ENCODE assay signal across 11 cellular contexts in genomic region chr14:96205059-96205993, GRCh38. TPM values are rescaled to one million over a fixed set of nuclear protein-coding genes. Genes with fewer than 3 reads are reported as not detected.
DNase-seq lines count a peak whose midpoint lies in the region; ATAC-seq and TF ChIP-seq lines count a peak whose summit lies in the region.
"Had no signal": no experiment of that assay in that cellular context is flagged by ENCODE, and none has a peak within 500 bp of the region (broad histone marks: within the 10 kb centered on the region; RNA-seq: fewer than 3 reads in every experiment).

No MANE protein-coding gene starts in this region.

- no peak overlapping the region for H3K27ac Mint-ChIP-seq in activated T-helper 2 cell treated with anti-CD3 and anti-CD28 coated beads, Interferon-gamma antibody, Interleukin-2, Interleukin-4, amounts not matched to agents 10 μg/mL and 5 μg/mL and 100 μg/mL, durations not matched to agents 14 hours and 24 hours and 36 hours

- H3K79me2 ChIP-seq in GM23248 (ENCODE audit: insufficient read depth), result peaks cover 69% of the 10 kb centered on the region

- intact Hi-C loops in left ventricle myocardium superior (cut with micrococcal nuclease) (no loop called here), gastrocnemius medialis (cut with DNase I; ENCODE audit: low total_unique reads) (no loop called here)
- intact Hi-C loops in activated T-helper 2 cell treated with anti-CD3 and anti-CD28 coated beads, Interferon-gamma antibody, Interleukin-2, Interleukin-4, amounts not matched to agents 10 μg/mL and 5 μg/mL and 100 μg/mL, durations not matched to agents 14 hours and 24 hours and 36 hours (cut with micrococcal nuclease), result no loop called here

- no peaks in the 10 kb centered on the region for H3K9me2 ChIP-seq in GM23248 (ENCODE audit: insufficient read depth)

- H3K9ac ChIP-seq in GM23248, result peak overlapping the region; percentile 89

- H3K9me3 Mint-ChIP-seq in activated T-helper 2 cell treated with anti-CD3 and anti-CD28 coated beads, Interferon-gamma antibody, Interleukin-2, Interleukin-4, amounts not matched to agents 10 μg/mL and 5 μg/mL and 100 μg/mL, durations not matched to agents 14 hours and 24 hours and 36 hours, result no peaks in the 10 kb centered on the region

- peak overlapping the region; percentile 75 for H3K4me2 ChIP-seq in GM23248 (ENCODE audit: unreplicated experiment)

- H3K27ac ChIP-seq in GM23248, result peak overlapping the region; percentile 32
- peak overlapping the region in 2 of 4 donors; percentile 1 to 29 for H3K27ac ChIP-seq in gastrocnemius medialis

- H3K27me3 ChIP-seq in GM23248 (replicated peaks; ENCODE audit: insufficient read depth), result no peaks in the 10 kb centered on the region
- H3K27me3 ChIP-seq in gastrocnemius medialis, result peaks cover 0 to 8% (median 5%) of the 10 kb centered on the region in 3 donors

- no peaks in the 10 kb centered on the region for H3K36me3 ChIP-seq in GM23248 (ENCODE audit: low read depth)
- H3K36me3 ChIP-seq in gastrocnemius medialis, result no peaks in the 10 kb centered on the region

- in situ Hi-C loops in GM23248 (cut with MboI) (no loop called here), gastrocnemius medialis (cut with MboI; ENCODE audit: low sequenced_read_pairs in 4 of 4) (no loop called here)

- no peak for TF ChIP-seq POLR2A in gastrocnemius medialis (IDR thresholded peaks at IDR 0.05)

- peak; percentile 43 for ATAC-seq in SK-N-SH treated with all-trans-retinoic acid at 6 μM for 48 hours
- peak; percentile 13 for ATAC-seq in left ventricle myocardium superior
- ATAC-seq in gastrocnemius medialis, result no peak
- ATAC-seq in HG02642 (IDR thresholded peaks at IDR 0.05; ENCODE audit: poor library complexity, unreplicated experiment), result no peak

- TF ChIP-seq CTCF in gastrocnemius medialis (IDR thresholded peaks at IDR 0.05 in 4 of 5, conservative IDR thresholded peaks at IDR 0.05 in 1 of 5), result no peak

- H4K20me1 ChIP-seq in GM23248 (ENCODE audit: insufficient read depth), result no peaks in the 10 kb centered on the region

- no peaks in the 10 kb centered on the region for H3F3A ChIP-seq in GM23248 (ENCODE audit: insufficient read depth)

- H3K9me3 ChIP-seq in GM23248 (ENCODE audit: low read depth) (no peaks in the 10 kb centered on the region), gastrocnemius medialis (no peaks in the 10 kb centered on the region)

- no peaks in the 10 kb centered on the region for H3K36me3 Mint-ChIP-seq in activated T-helper 2 cell treated with anti-CD3 and anti-CD28 coated beads, Interferon-gamma antibody, Interleukin-2, Interleukin-4, amounts not matched to agents 10 μg/mL and 5 μg/mL and 100 μg/mL, durations not matched to agents 14 hours and 24 hours and 36 hours (ENCODE audit: low read depth)

- peak overlapping the region; percentile 86 for H3K4me3 ChIP-seq in GM23248
- H3K4me3 ChIP-seq in gastrocnemius medialis, result peak overlapping the region; percentile 31 to 50 (median 38)

- H2AFZ ChIP-seq in GM23248, result peak overlapping the region; percentile 72

- 30 to 32% methylated on average over 20 to 21 of the region's 21 CpGs for WGBS in GM23248 (ENCODE audit: low coverage in 1 of 2, low lambda C conversion rate in 2 of 2, missing lambda C conversion rate in 2 of 2), 2 experiments

- peaks cover 18% of the 10 kb centered on the region for H3K27me3 Mint-ChIP-seq in activated T-helper 2 cell treated with anti-CD3 and anti-CD28 coated beads, Interferon-gamma antibody, Interleukin-2, Interleukin-4, amounts not matched to agents 10 μg/mL and 5 μg/mL and 100 μg/mL, durations not matched to agents 14 hours and 24 hours and 36 hours (ENCODE audit: low read depth)

- H3K4me1 Mint-ChIP-seq in activated T-helper 2 cell treated with anti-CD3 and anti-CD28 coated beads, Interferon-gamma antibody, Interleukin-2, Interleukin-4, amounts not matched to agents 10 μg/mL and 5 μg/mL and 100 μg/mL, durations not matched to agents 14 hours and 24 hours and 36 hours (ENCODE audit: low read depth), result peaks cover 4% of the 10 kb centered on the region

- H3K4me1 ChIP-seq in GM23248 (ENCODE audit: insufficient read depth) (peaks cover 27% of the 10 kb centered on the region; the same call in 1 of the 2 replicates), gastrocnemius medialis (peaks cover 7 to 10% of the 10 kb centered on the region in 2 donors)

- DNase-seq in GM23248, result peak; percentile 32
- DNase-seq in left ventricle myocardium superior, result no peak
- no peak for DNase-seq in gastrocnemius medialis
- DNase-seq in NCI-H146 (lab: John Stamatoyannopoulos, UW), result no peak
- DNase-seq in activated T-helper 2 cell treated with anti-CD3 and anti-CD28 coated beads, Interferon-gamma antibody, Interleukin-2, Interleukin-4, amounts not matched to agents 10 μg/mL and 5 μg/mL and 100 μg/mL, durations not matched to agents 14 hours and 24 hours and 36 hours (ENCODE audit: low spot score), result no peak
- DNase-seq in SW 1271 (lab: John Stamatoyannopoulos, UW), result no peak

- no peak overlapping the region for H3K4me3 Mint-ChIP-seq in activated T-helper 2 cell treated with anti-CD3 and anti-CD28 coated beads, Interferon-gamma antibody, Interleukin-2, Interleukin-4, amounts not matched to agents 10 μg/mL and 5 μg/mL and 100 μg/mL, durations not matched to agents 14 hours and 24 hours and 36 hours (ENCODE audit: low read depth)

TF ChIP-seq in SK-N-SH treated with all-trans-retinoic acid at 6 μM for 48 hours, 23 proteins besides CTCF, POLR2A, EP300 and RAD21 (continues in another document):
- TF ChIP-seq ZNF565 (CRISPR knock-in tag; conservative IDR thresholded peaks at IDR 0.05; ENCODE audit: low read depth) (no peak), ESRRG (CRISPR knock-in tag; IDR thresholded peaks at IDR 0.05) (no peak), CREB5 (CRISPR knock-in tag; IDR thresholded peaks at IDR 0.05; ENCODE audit: low read depth) (no peak), ZFP3 (CRISPR knock-in tag; IDR thresholded peaks at IDR 0.05) (no peak), CSDC2 (CRISPR knock-in tag; IDR thresholded peaks at IDR 0.05) (no peak), ZC3H10 (CRISPR knock-in tag; IDR thresholded peaks at IDR 0.05) (no peak), TCF4 (CRISPR knock-in tag; IDR thresholded peaks at IDR 0.05; ENCODE audit: borderline replicate concordance) (no peak), ZNF8 (CRISPR knock-in tag; IDR thresholded peaks at IDR 0.05) (no peak), ARNTL (CRISPR knock-in tag; IDR thresholded peaks at IDR 0.05; ENCODE audit: borderline replicate concordance, low read depth) (no peak), PPARA (CRISPR knock-in tag; IDR thresholded peaks at IDR 0.05; ENCODE audit: borderline replicate concordance) (no peak), GLIS3 (CRISPR knock-in tag; IDR thresholded peaks at IDR 0.05) (no peak), OSR1 (CRISPR knock-in tag; IDR thresholded peaks at IDR 0.05) (no peak), TOX (CRISPR knock-in tag; IDR thresholded peaks at IDR 0.05; ENCODE audit: borderline replicate concordance) (no peak)
- TF ChIP-seq, protein P1, sequence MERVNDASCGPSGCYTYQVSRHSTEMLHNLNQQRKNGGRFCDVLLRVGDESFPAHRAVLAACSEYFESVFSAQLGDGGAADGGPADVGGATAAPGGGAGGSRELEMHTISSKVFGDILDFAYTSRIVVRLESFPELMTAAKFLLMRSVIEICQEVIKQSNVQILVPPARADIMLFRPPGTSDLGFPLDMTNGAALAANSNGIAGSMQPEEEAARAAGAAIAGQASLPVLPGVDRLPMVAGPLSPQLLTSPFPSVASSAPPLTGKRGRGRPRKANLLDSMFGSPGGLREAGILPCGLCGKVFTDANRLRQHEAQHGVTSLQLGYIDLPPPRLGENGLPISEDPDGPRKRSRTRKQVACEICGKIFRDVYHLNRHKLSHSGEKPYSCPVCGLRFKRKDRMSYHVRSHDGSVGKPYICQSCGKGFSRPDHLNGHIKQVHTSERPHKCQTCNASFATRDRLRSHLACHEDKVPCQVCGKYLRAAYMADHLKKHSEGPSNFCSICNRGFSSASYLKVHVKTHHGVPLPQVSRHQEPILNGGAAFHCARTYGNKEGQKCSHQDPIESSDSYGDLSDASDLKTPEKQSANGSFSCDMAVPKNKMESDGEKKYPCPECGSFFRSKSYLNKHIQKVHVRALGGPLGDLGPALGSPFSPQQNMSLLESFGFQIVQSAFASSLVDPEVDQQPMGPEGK (CRISPR knock-in tag; IDR thresholded peaks at IDR 0.05; ENCODE audit: borderline replicate concordance), result no peak

RNA-seq across cellular contexts. Expression of gene BDKRB2, which starts 0.7 kb away (rescaled TPM):
- total RNA-seq in GM23248 (2014; rRNA removed; shearing (Covaris generic)), result 14.4 and 15.8 TPM in 2 replicates
- 12.4 and 13.3 TPM in 2 replicates for polyA plus RNA-seq in GM23248 (2016; fragmentation: Nextera tagmentation; extraction: Ambion mirVana)
- total RNA-seq in left ventricle myocardium superior (0.57 TPM), gastrocnemius medialis (1 to 10 TPM in 2 of 4 donors, under 1 TPM in 2; 0.10 to 1.3 (median 0.89) TPM)
- not detected in 2 replicates for total RNA-seq in activated T-helper 2 cell treated with anti-CD3 and anti-CD28 coated beads, Interferon-gamma antibody, Interleukin-2, Interleukin-4, amounts not matched to agents 10 μg/mL and 5 μg/mL and 100 μg/mL, durations not matched to agents 14 hours and 24 hours and 36 hours
- total RNA-seq: activated CD8-positive, alpha-beta memory T cell treated with anti-CD3 and anti-CD28 coated beads for 36 hours had no signal

RNA-seq across cellular contexts. Expression of gene BDKRB1, which starts 50.7 kb away (rescaled TPM):
- 3.9 and 5.5 TPM in 2 replicates for total RNA-seq in GM23248 (2014; rRNA removed; shearing (Covaris generic))
- polyA plus RNA-seq in GM23248 (2016; fragmentation: Nextera tagmentation; extraction: Ambion mirVana), result 12.9 and 15.1 TPM in 2 replicates
- not detected for total RNA-seq in left ventricle myocardium superior
- not detected for total RNA-seq in gastrocnemius medialis
- not detected in 2 replicates for total RNA-seq in activated T-helper 2 cell treated with anti-CD3 and anti-CD28 coated beads, Interferon-gamma antibody, Interleukin-2, Interleukin-4, amounts not matched to agents 10 μg/mL and 5 μg/mL and 100 μg/mL, durations not matched to agents 14 hours and 24 hours and 36 hours
- total RNA-seq: activated CD8-positive, alpha-beta memory T cell treated with anti-CD3 and anti-CD28 coated beads for 36 hours; left lobe of liver; temporal lobe had no signal

Comparison
In these comparisons a context has a peak if more than half of its experiments do, and no peak if none do; other contexts are left out.
1. ATAC-seq: peak in SK-N-SH treated with all-trans-retinoic acid at 6 μM for 48 hours (single experiment) and left ventricle myocardium superior (single experiment); none in gastrocnemius medialis (0 of 2) and HG02642 (single experiment).